1 cellular context compared by ENCODE assay signal in the genomic region with DNA sequence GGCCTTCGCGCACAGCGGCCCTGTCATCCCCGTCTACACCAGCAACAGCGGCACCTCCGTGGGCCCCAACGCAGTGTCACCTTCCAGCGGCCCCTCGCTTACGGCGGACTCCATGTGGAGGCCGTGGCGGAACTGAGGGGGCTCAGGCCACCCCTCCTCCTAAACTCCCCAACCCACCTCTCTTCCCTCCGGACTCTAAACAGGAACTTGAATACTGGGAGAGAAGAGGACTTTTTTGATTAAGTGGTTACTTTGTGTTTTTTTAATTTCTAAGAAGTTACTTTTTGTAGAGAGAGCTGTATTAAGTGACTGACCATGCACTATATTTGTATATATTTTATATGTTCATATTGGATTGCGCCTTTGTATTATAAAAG.
TF ChIP-seq lines count a peak whose summit lies in the region.

No MANE protein-coding gene starts in this region.

TF ChIP-seq in HEK293, 187 proteins besides CTCF, POLR2A, EP300 and RAD21 (continued from another document and continues in another):
- TF ChIP-seq, protein P1, sequence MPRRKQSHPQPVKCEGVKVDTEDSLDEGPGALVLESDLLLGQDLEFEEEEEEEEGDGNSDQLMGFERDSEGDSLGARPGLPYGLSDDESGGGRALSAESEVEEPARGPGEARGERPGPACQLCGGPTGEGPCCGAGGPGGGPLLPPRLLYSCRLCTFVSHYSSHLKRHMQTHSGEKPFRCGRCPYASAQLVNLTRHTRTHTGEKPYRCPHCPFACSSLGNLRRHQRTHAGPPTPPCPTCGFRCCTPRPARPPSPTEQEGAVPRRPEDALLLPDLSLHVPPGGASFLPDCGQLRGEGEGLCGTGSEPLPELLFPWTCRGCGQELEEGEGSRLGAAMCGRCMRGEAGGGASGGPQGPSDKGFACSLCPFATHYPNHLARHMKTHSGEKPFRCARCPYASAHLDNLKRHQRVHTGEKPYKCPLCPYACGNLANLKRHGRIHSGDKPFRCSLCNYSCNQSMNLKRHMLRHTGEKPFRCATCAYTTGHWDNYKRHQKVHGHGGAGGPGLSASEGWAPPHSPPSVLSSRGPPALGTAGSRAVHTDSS (tag by site-specific recombination; IDR thresholded peaks at IDR 0.05) = no peak
- TF ChIP-seq, protein P2, sequence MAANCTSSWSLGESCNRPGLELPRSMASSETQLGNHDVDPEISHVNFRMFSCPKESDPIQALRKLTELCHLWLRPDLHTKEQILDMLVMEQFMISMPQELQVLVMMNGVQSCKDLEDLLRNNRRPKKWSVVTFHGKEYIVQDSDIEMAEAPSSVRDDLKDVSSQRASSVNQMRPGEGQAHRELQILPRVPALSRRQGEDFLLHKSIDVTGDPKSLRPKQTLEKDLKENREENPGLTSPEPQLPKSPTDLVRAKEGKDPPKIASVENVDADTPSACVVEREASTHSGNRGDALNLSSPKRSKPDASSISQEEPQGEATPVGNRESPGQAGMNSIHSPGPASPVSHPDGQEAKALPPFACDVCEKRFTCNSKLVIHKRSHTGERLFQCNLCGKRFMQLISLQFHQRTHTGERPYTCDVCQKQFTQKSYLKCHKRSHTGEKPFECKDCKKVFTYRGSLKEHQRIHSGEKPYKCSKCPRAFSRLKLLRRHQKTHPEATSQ (tag by site-specific recombination; IDR thresholded peaks at IDR 0.05) = no peak
- TF ChIP-seq ZNF311 (tag by site-specific recombination; IDR thresholded peaks at IDR 0.05; ENCODE audit: borderline replicate concordance) = no peak
- no peak for TF ChIP-seq HOXD13 (CRISPR knock-in tag; IDR thresholded peaks at IDR 0.05; ENCODE audit: borderline replicate concordance)
- TF ChIP-seq ZNF140 (tag by site-specific recombination; IDR thresholded peaks at IDR 0.05) = no peak
- TF ChIP-seq ZNF366 (tag by site-specific recombination; conservative IDR thresholded peaks at IDR 0.05) = no peak
- TF ChIP-seq ZFHX2 (tag by site-specific recombination; conservative IDR thresholded peaks at IDR 0.05) = peak; percentile 40
- TF ChIP-seq ZNF529 (tag by site-specific recombination; IDR thresholded peaks at IDR 0.05; ENCODE audit: insufficient replicate concordance) = no peak
- no peak for TF ChIP-seq ZNF341 (tag by site-specific recombination; IDR thresholded peaks at IDR 0.05; ENCODE audit: low read depth)
- TF ChIP-seq, protein P3, sequence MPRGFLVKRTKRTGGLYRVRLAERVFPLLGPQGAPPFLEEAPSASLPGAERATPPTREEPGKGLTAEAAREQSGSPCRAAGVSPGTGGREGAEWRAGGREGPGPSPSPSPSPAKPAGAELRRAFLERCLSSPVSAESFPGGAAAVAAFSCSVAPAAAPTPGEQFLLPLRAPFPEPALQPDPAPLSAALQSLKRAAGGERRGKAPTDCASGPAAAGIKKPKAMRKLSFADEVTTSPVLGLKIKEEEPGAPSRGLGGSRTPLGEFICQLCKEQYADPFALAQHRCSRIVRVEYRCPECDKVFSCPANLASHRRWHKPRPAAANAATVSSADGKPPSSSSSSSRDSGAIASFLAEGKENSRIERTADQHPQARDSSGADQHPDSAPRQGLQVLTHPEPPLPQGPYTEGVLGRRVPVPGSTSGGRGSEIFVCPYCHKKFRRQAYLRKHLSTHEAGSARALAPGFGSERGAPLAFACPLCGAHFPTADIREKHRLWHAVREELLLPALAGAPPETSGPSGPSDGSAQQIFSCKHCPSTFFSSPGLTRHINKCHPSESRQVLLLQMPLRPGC (tag by site-specific recombination; IDR thresholded peaks at IDR 0.05) = peak; percentile 39
- peak; percentile 24; the same call in 1 of the 2 replicates for TF ChIP-seq ZNF600 (tag by site-specific recombination; IDR thresholded peaks at IDR 0.05)
- TF ChIP-seq ZNF16 (tag by site-specific recombination; IDR thresholded peaks at IDR 0.05; ENCODE audit: low read depth) = no peak
- TF ChIP-seq, protein P4, sequence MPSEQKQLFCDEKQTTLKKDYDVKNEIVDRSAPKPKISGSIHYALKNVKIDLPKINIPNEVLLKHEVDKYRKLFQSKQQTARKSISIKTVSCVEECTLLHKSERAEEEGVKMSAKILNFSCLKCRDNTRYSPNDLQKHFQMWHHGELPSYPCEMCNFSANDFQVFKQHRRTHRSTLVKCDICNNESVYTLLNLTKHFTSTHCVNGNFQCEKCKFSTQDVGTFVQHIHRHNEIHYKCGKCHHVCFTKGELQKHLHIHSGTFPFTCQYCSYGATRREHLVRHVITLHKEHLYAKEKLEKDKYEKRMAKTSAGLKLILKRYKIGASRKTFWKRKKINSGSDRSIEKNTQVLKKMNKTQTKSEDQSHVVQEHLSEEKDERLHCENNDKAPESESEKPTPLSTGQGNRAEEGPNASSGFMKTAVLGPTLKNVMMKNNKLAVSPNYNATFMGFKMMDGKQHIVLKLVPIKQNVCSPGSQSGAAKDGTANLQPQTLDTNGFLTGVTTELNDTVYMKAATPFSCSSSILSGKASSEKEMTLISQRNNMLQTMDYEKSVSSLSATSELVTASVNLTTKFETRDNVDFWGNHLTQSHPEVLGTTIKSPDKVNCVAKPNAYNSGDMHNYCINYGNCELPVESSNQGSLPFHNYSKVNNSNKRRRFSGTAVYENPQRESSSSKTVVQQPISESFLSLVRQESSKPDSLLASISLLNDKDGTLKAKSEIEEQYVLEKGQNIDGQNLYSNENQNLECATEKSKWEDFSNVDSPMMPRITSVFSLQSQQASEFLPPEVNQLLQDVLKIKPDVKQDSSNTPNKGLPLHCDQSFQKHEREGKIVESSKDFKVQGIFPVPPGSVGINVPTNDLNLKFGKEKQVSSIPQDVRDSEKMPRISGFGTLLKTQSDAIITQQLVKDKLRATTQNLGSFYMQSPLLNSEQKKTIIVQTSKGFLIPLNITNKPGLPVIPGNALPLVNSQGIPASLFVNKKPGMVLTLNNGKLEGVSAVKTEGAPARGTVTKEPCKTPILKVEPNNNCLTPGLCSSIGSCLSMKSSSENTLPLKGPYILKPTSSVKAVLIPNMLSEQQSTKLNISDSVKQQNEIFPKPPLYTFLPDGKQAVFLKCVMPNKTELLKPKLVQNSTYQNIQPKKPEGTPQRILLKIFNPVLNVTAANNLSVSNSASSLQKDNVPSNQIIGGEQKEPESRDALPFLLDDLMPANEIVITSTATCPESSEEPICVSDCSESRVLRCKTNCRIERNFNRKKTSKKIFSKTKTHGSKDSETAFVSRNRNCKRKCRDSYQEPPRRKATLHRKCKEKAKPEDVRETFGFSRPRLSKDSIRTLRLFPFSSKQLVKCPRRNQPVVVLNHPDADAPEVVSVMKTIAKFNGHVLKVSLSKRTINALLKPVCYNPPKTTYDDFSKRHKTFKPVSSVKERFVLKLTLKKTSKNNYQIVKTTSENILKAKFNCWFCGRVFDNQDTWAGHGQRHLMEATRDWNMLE (tag by site-specific recombination; conservative IDR thresholded peaks at IDR 0.05; ENCODE audit: low read depth) = no peak
- no peak for TF ChIP-seq YY2 (tag by site-specific recombination; IDR thresholded peaks at IDR 0.05)
- TF ChIP-seq ZEB2 (tag by site-specific recombination; IDR thresholded peaks at IDR 0.05) = peak; percentile 80; the same call in 1 of the 2 replicates
- TF ChIP-seq ZNF324 (tag by site-specific recombination; IDR thresholded peaks at IDR 0.05) = no peak
- TF ChIP-seq, protein P5, sequence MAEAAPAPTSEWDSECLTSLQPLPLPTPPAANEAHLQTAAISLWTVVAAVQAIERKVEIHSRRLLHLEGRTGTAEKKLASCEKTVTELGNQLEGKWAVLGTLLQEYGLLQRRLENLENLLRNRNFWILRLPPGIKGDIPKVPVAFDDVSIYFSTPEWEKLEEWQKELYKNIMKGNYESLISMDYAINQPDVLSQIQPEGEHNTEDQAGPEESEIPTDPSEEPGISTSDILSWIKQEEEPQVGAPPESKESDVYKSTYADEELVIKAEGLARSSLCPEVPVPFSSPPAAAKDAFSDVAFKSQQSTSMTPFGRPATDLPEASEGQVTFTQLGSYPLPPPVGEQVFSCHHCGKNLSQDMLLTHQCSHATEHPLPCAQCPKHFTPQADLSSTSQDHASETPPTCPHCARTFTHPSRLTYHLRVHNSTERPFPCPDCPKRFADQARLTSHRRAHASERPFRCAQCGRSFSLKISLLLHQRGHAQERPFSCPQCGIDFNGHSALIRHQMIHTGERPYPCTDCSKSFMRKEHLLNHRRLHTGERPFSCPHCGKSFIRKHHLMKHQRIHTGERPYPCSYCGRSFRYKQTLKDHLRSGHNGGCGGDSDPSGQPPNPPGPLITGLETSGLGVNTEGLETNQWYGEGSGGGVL (tag by site-specific recombination; IDR thresholded peaks at IDR 0.05) = no peak
- TF ChIP-seq ZNF292 (tag by site-specific recombination; IDR thresholded peaks at IDR 0.05; ENCODE audit: borderline replicate concordance, low read depth) = no peak
- TF ChIP-seq ZSCAN16 (tag by site-specific recombination; IDR thresholded peaks at IDR 0.05) = no peak
- TF ChIP-seq ZNF768 (tag by site-specific recombination; IDR thresholded peaks at IDR 0.05) = no peak
- TF ChIP-seq MEIS1 (CRISPR knock-in tag; IDR thresholded peaks at IDR 0.05; ENCODE audit: borderline replicate concordance) = no peak
- no peak for TF ChIP-seq ZNF155 (tag by site-specific recombination; IDR thresholded peaks at IDR 0.05)
- TF ChIP-seq ZNF133 (tag by site-specific recombination; IDR thresholded peaks at IDR 0.05) = no peak
- no peak for TF ChIP-seq ZNF791 (tag by site-specific recombination; IDR thresholded peaks at IDR 0.05)
- 0 out of 2 replicates have a peak, but pooled peaks have one; percentile 14 for TF ChIP-seq EGR2 (tag by site-specific recombination; IDR thresholded peaks at IDR 0.05; ENCODE audit: low read depth)
- no peak for TF ChIP-seq OSR2 (tag by site-specific recombination; IDR thresholded peaks at IDR 0.05)
- 0 out of 2 replicates have a peak, but pooled peaks have one; percentile 35 for TF ChIP-seq ZNF777 (tag by site-specific recombination; IDR thresholded peaks at IDR 0.05; ENCODE audit: borderline replicate concordance)
- peak; percentile 45; the same call in 1 of the 2 replicates for TF ChIP-seq BCL11A (tag by site-specific recombination; IDR thresholded peaks at IDR 0.05; ENCODE audit: low read depth)
- no peak for TF ChIP-seq ZNF221 (tag by site-specific recombination; IDR thresholded peaks at IDR 0.05; ENCODE audit: borderline replicate concordance)
- TF ChIP-seq, protein P6, sequence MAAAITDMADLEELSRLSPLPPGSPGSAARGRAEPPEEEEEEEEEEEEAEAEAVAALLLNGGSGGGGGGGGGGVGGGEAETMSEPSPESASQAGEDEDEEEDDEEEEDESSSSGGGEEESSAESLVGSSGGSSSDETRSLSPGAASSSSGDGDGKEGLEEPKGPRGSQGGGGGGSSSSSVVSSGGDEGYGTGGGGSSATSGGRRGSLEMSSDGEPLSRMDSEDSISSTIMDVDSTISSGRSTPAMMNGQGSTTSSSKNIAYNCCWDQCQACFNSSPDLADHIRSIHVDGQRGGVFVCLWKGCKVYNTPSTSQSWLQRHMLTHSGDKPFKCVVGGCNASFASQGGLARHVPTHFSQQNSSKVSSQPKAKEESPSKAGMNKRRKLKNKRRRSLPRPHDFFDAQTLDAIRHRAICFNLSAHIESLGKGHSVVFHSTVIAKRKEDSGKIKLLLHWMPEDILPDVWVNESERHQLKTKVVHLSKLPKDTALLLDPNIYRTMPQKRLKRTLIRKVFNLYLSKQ (tag by site-specific recombination; IDR thresholded peaks at IDR 0.05; ENCODE audit: borderline replicate concordance) = 0 out of 2 replicates have a peak, but pooled peaks have one; percentile 10
- no peak for TF ChIP-seq ZNF350 (tag by site-specific recombination; IDR thresholded peaks at IDR 0.05)
- TF ChIP-seq, protein P7, sequence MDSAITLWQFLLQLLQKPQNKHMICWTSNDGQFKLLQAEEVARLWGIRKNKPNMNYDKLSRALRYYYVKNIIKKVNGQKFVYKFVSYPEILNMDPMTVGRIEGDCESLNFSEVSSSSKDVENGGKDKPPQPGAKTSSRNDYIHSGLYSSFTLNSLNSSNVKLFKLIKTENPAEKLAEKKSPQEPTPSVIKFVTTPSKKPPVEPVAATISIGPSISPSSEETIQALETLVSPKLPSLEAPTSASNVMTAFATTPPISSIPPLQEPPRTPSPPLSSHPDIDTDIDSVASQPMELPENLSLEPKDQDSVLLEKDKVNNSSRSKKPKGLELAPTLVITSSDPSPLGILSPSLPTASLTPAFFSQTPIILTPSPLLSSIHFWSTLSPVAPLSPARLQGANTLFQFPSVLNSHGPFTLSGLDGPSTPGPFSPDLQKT (IDR thresholded peaks at IDR 0.05; ENCODE audit: borderline replicate concordance, low read depth, low read length) = no peak
- TF ChIP-seq, protein P8, sequence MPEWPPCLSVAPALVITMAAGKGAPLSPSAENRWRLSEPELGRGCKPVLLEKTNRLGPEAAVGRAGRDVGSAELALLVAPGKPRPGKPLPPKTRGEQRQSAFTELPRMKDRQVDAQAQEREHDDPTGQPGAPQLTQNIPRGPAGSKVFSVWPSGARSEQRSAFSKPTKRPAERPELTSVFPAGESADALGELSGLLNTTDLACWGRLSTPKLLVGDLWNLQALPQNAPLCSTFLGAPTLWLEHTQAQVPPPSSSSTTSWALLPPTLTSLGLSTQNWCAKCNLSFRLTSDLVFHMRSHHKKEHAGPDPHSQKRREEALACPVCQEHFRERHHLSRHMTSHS (tag by site-specific recombination; IDR thresholded peaks at IDR 0.05) = no peak
- TF ChIP-seq, protein P9, sequence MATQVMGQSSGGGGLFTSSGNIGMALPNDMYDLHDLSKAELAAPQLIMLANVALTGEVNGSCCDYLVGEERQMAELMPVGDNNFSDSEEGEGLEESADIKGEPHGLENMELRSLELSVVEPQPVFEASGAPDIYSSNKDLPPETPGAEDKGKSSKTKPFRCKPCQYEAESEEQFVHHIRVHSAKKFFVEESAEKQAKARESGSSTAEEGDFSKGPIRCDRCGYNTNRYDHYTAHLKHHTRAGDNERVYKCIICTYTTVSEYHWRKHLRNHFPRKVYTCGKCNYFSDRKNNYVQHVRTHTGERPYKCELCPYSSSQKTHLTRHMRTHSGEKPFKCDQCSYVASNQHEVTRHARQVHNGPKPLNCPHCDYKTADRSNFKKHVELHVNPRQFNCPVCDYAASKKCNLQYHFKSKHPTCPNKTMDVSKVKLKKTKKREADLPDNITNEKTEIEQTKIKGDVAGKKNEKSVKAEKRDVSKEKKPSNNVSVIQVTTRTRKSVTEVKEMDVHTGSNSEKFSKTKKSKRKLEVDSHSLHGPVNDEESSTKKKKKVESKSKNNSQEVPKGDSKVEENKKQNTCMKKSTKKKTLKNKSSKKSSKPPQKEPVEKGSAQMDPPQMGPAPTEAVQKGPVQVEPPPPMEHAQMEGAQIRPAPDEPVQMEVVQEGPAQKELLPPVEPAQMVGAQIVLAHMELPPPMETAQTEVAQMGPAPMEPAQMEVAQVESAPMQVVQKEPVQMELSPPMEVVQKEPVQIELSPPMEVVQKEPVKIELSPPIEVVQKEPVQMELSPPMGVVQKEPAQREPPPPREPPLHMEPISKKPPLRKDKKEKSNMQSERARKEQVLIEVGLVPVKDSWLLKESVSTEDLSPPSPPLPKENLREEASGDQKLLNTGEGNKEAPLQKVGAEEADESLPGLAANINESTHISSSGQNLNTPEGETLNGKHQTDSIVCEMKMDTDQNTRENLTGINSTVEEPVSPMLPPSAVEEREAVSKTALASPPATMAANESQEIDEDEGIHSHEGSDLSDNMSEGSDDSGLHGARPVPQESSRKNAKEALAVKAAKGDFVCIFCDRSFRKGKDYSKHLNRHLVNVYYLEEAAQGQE (tag by site-specific recombination; IDR thresholded peaks at IDR 0.05) = 0 out of 2 replicates have a peak, but pooled peaks have one; percentile 42
- no peak for TF ChIP-seq ZNF214 (tag by site-specific recombination; IDR thresholded peaks at IDR 0.05; ENCODE audit: borderline replicate concordance)
- TF ChIP-seq, protein P10, sequence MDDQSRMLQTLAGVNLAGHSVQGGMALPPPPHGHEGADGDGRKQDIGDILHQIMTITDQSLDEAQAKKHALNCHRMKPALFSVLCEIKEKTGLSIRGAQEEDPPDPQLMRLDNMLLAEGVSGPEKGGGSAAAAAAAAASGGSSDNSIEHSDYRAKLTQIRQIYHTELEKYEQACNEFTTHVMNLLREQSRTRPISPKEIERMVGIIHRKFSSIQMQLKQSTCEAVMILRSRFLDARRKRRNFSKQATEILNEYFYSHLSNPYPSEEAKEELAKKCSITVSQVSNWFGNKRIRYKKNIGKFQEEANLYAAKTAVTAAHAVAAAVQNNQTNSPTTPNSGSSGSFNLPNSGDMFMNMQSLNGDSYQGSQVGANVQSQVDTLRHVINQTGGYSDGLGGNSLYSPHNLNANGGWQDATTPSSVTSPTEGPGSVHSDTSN (CRISPR knock-in tag; IDR thresholded peaks at IDR 0.05) = no peak
